ENCODE assay signal across 13 cellular contexts in the genomic region with DNA sequence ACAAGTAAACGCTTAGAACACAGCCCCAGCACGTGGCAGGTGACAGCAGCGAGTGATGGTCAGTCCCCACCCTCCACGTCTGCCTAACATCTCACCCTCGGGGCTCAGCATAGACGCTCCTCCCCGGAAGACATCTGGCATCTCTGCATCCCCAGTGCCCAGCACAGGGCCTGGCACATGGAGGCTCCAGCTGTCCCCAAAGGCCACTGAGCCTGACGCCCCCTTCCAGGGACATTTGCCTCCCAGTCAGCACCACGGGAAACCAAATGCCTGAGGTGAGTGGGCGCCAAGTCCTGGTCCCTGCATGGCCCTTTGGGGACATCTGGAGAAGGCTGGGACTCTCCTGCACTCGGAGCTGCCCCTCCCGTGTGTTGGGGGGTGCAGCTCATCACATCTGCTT.
DNase-seq lines count a peak whose midpoint lies in the region; ATAC-seq and TF ChIP-seq lines count a peak whose summit lies in the region.
"Had no signal": no experiment of that assay in that cellular context is flagged by ENCODE, and none has a peak within 500 bp of the region (broad histone marks: within the 10 kb centered on the region; RNA-seq: fewer than 3 reads in every experiment).

No MANE protein-coding gene starts in this region.

- H4K8ac ChIP-seq in neuronal stem cell (ENCODE audit: low read depth, low read length), result no peak overlapping the region

- peak overlapping the region; percentile 83 for H2AK5ac ChIP-seq in neuronal stem cell (ENCODE audit: low read depth, low read length)

- H3K4me2 ChIP-seq in neuronal stem cell (ENCODE audit: insufficient read depth, low read length, poor library complexity, severe bottlenecking), result no peak overlapping the region

- no peak overlapping the region for H3K4ac ChIP-seq in neuronal stem cell (ENCODE audit: low read length)

- peak; percentile 42 for DNase-seq in DMS 273 (lab: John Stamatoyannopoulos, UW; ENCODE audit: unreplicated experiment)
- DNase-seq in DMS 273 treated with DMSO at 0.1 percent for 48 hours (lab: John Stamatoyannopoulos, UW), result no peak
- peak; percentile 41 for DNase-seq in ecto neural progenitor cell (ENCODE audit: low spot score)
- no peak for DNase-seq in neuronal stem cell (ENCODE audit: low spot score)
- peak; percentile 56 for DNase-seq in upper lobe of right lung
- DNase-seq in breast epithelium (ENCODE audit: low spot score in 2 of 2), result no peak
- DNase-seq: Caco-2; CD8-positive, alpha-beta memory T cell; GM23248 had no signal

- H3K27me3 ChIP-seq in neuronal stem cell (ENCODE audit: control insufficient read depth in 3 of 3, insufficient read depth in 3 of 3, low read depth in 1 of 3, low read length in 3 of 3) (peaks cover 0 to 3% (median 0%) of the 10 kb centered on the region in 3 experiments), upper lobe of right lung (no peaks in the 10 kb centered on the region), breast epithelium (peaks cover 0 to 3% of the 10 kb centered on the region in 2 donors)

- H3K27ac ChIP-seq in neuronal stem cell (replicated peaks; ENCODE audit: low read length) (no peak overlapping the region), upper lobe of right lung (no peak overlapping the region), breast epithelium (no peak overlapping the region)
- H3K27ac ChIP-seq: 22Rv1, GM23248 had no signal

- no peak overlapping the region for H4K91ac ChIP-seq in neuronal stem cell (ENCODE audit: low read depth, low read length, poor library complexity)

- H3K18ac ChIP-seq in neuronal stem cell (ENCODE audit: low read length), result no peak overlapping the region

- ATAC-seq in upper lobe of right lung, result no peak
- ATAC-seq in HG02588 (IDR thresholded peaks at IDR 0.05; ENCODE audit: unreplicated experiment), result no peak
- ATAC-seq: GM12878, HCT116 had no signal

- H3K23ac ChIP-seq in neuronal stem cell (ENCODE audit: low read depth, low read length, poor library complexity), result no peak overlapping the region

- no CpG with 5 or more reads among the region's 12 CpGs for WGBS in neuronal stem cell (ENCODE audit: extremely low coverage in 2 of 2, insufficient read length in 2 of 2, insufficient replicate concordance in 1 of 2), 2 donors

- no peak overlapping the region for H2BK12ac ChIP-seq in neuronal stem cell (ENCODE audit: low read length)

- H3K14ac ChIP-seq in neuronal stem cell (ENCODE audit: low read length), result no peak overlapping the region

- H2BK5ac ChIP-seq in neuronal stem cell (ENCODE audit: low read length), result no peak overlapping the region

- intact Hi-C loops in upper lobe of right lung (cut with DNase I) (no loop called here), breast epithelium (cut with DNase I; ENCODE audit: low total_unique reads) (no loop called here)

- no peaks in the 10 kb centered on the region for H3K79me1 ChIP-seq in neuronal stem cell (ENCODE audit: low read depth, low read length)

- no peak overlapping the region for H3K4me3 ChIP-seq in neuronal stem cell (ENCODE audit: low read length in 2 of 2)
- no peak overlapping the region for H3K4me3 ChIP-seq in upper lobe of right lung
- no peak overlapping the region for H3K4me3 ChIP-seq in breast epithelium
- H3K4me3 ChIP-seq: GM12878, GM23248 had no signal

- H2BK15ac ChIP-seq in neuronal stem cell (ENCODE audit: low read length), result no peak overlapping the region

- H2AFZ ChIP-seq in neuronal stem cell (ENCODE audit: low read length), result no peak overlapping the region
- H2AFZ ChIP-seq: GM23248 had no signal

- no peak overlapping the region for H3K9ac ChIP-seq in neuronal stem cell (ENCODE audit: low read depth, low read length, poor library complexity)
- H3K9ac ChIP-seq: GM23248 had no signal

- peaks cover 0 to 5% of the 10 kb centered on the region in 2 donors for H3K4me1 ChIP-seq in neuronal stem cell (ENCODE audit: control insufficient read depth in 2 of 2, insufficient read depth in 1 of 2, low read depth in 1 of 2, low read length in 2 of 2)
- no peaks in the 10 kb centered on the region for H3K4me1 ChIP-seq in upper lobe of right lung
- H3K4me1 ChIP-seq in breast epithelium, result no peaks in the 10 kb centered on the region
- H3K4me1 ChIP-seq: Caco-2 had no signal

- TF ChIP-seq CTCF in upper lobe of right lung (IDR thresholded peaks at IDR 0.05) (no peak), breast epithelium (IDR thresholded peaks at IDR 0.05) (no peak)

- peaks cover 0 to 8% of the 10 kb centered on the region in 2 donors for H3K9me3 ChIP-seq in neuronal stem cell (replicated peaks in 1 of 2; ENCODE audit: control insufficient read depth in 2 of 2, insufficient read depth in 1 of 2, low read depth in 1 of 2, low read length in 2 of 2)
- H3K9me3 ChIP-seq in upper lobe of right lung, result no peaks in the 10 kb centered on the region
- H3K9me3 ChIP-seq in breast epithelium, result no peaks in the 10 kb centered on the region
- H3K9me3 ChIP-seq: Caco-2 had no signal

- H3K36me3 ChIP-seq in neuronal stem cell (replicated peaks in 1 of 2; ENCODE audit: control insufficient read depth in 2 of 2, insufficient read depth in 2 of 2, low read length in 2 of 2) (peaks cover 0 to 3% of the 10 kb centered on the region in 2 donors), upper lobe of right lung (no peaks in the 10 kb centered on the region), breast epithelium (no peaks in the 10 kb centered on the region)

- H2BK120ac ChIP-seq in neuronal stem cell (ENCODE audit: low read depth, low read length), result no peak overlapping the region

- TF ChIP-seq POLR2A in breast epithelium (IDR thresholded peaks at IDR 0.05), result no peak

Comparison
In these comparisons a context has a peak if more than half of its experiments do, and no peak if none do; other contexts are left out.
1. DNase-seq: peak in DMS 273 (single experiment), ecto neural progenitor cell (single experiment) and upper lobe of right lung (single experiment); none in DMS 273 treated with DMSO at 0.1 percent for 48 hours (single experiment), neuronal stem cell (single experiment) and breast epithelium (0 of 2).